In the genomic region with DNA sequence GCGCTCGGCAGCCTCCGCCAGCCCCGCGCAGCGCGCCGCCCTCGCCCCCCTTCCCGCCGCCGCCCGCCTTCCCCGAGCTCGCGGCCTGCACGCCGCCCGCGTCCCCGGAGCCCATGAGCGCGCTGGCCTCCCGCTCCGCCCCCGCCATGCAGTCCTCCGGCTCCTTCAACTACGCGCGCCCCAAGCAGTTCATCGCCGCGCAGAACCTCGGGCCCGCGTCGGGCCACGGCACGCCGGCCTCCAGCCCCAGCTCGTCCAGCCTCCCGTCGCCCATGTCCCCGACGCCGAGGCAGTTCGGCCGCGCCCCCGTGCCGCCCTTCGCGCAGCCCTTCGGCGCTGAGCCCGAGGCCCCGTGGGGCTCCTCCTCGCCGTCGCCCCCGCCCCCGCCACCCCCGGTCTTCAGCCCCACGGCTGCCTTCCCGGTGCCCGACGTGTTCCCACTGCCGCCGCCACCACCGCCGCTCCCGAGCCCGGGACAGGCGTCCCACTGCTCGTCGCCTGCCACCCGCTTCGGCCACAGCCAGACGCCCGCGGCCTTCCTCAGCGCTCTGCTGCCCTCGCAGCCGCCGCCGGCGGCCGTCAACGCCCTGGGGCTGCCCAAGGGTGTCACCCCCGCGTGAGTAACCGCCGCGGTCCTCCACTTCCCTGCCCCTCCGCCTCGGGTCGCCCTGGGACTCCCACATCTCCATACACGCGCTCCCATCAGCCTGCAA, we compare ENCODE assay signal across 8 cellular contexts.
A peak's percentile ranks its signal among the peaks of the same experiment; 100 is the strongest.
DNase-seq lines count a peak whose midpoint lies in the region; ATAC-seq and TF ChIP-seq lines count a peak whose summit lies in the region.

No MANE protein-coding gene starts in this region.

- TF ChIP-seq CTCF in suprapubic skin (IDR thresholded peaks at IDR 0.05) = no peak

- H3K36me3 ChIP-seq in suprapubic skin = peaks cover 8% of the 10 kb centered on the region

- peak overlapping the region; percentile 57 for H3K4me3 ChIP-seq in suprapubic skin

- peak; percentile 41 for ATAC-seq in GM19023 (IDR thresholded peaks at IDR 0.05; ENCODE audit: unreplicated experiment)
- ATAC-seq in HG03439 (IDR thresholded peaks at IDR 0.05; ENCODE audit: unreplicated experiment) = no peak
- no peak for ATAC-seq in HG02884 (IDR thresholded peaks at IDR 0.05; ENCODE audit: unreplicated experiment)

- peak in 1 of 2 donors; percentile 8 for TF ChIP-seq POLR2A in suprapubic skin (IDR thresholded peaks at IDR 0.05)

- H3K27ac ChIP-seq in suprapubic skin = peak overlapping the region; percentile 88

- peaks cover 36% of the 10 kb centered on the region for H3K4me1 ChIP-seq in suprapubic skin

- no peak for TF ChIP-seq EP300 in suprapubic skin (IDR thresholded peaks at IDR 0.05)

- WGBS in suprapubic skin = 39% methylated on average over 98 of the region's 99 CpGs

- DNase-seq in NCI-H1092 (lab: John Stamatoyannopoulos, UW) (peak; percentile 45), cerebellar cortex (ENCODE audit: low spot score) (peak; percentile 22), lung microvascular endothelial cell (ENCODE audit: low read depth in 2 of 2) (peak; percentile 31 to 67), suprapubic skin (ENCODE audit: low spot score in 2 of 2) (peak in 1 of 2 donors; percentile 82), EL (no peak)

- H3K9me3 ChIP-seq in suprapubic skin = no peaks in the 10 kb centered on the region

- no peaks in the 10 kb centered on the region for H3K27me3 ChIP-seq in suprapubic skin
